In the genomic region with DNA sequence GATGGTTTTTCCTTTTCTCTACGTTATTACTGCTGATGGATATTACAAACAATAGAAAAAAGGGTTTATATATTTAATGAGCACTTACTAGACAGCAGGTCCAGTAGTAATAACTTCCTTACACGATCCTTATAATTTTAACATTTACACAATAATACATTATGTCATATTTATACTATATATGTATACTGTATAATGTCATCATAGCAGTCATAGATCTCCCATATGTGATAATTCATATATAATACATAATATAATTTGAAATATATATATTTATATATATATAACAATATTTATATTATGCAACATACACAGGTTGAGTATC, we compare ENCODE assay signal across 8 cellular contexts.
"Had no signal": no experiment of that assay in that cellular context is flagged by ENCODE, and none has a peak within 500 bp of the region (broad histone marks: within the 10 kb centered on the region; RNA-seq: fewer than 3 reads in every experiment).

No MANE protein-coding gene starts in this region.

- H3K27me3 ChIP-seq: vagina had no signal

- H3K4me1 ChIP-seq: foreskin keratinocyte, left lung, vagina had no signal

- H3K27ac ChIP-seq: foreskin keratinocyte, left lung, tibial nerve, vagina had no signal

- DNase-seq: activated T-cell treated with anti-CD3 and anti-CD28 coated beads for 4 hours, foreskin keratinocyte, left lung had no signal

- FAIRE-seq: keratinocyte had no signal

- ATAC-seq: stimulated activated memory B cell treated with anti-CD40 and anti-IgM and Interleukin-4, amounts not matched to agents 10 μg/mL and 1 μg/mL and 100 μg/mL, for 72 hours had no signal

- H3K4me2 ChIP-seq: smooth muscle cell had no signal

- H3K9me3 ChIP-seq: left lung, vagina had no signal

- H3K4me3 ChIP-seq: left lung, smooth muscle cell, tibial nerve, vagina had no signal

- H3K36me3 ChIP-seq: left lung, tibial nerve, vagina had no signal
